Comparison of ENCODE assay signal across 14 cellular contexts in genomic region chr19:32662186-32662585, GRCh38. TPM values are rescaled to one million over a fixed set of nuclear protein-coding genes. Genes with fewer than 3 reads are reported as not detected.
DNase-seq lines count a peak whose midpoint lies in the region; ATAC-seq, FAIRE-seq and TF ChIP-seq lines count a peak whose summit lies in the region.
"Had no signal": no experiment of that assay in that cellular context is flagged by ENCODE, and none has a peak within 500 bp of the region (broad histone marks: within the 10 kb centered on the region; RNA-seq: fewer than 3 reads in every experiment).

No MANE protein-coding gene starts in this region.

- H3K4me2 ChIP-seq in astrocyte (ENCODE audit: low read length) = no peak overlapping the region
- H3K4me2 ChIP-seq: smooth muscle cell had no signal

- no peak overlapping the region for H3K4me3 ChIP-seq in astrocyte (ENCODE audit: insufficient read depth, low read depth, low read length)
- H3K4me3 ChIP-seq in left lung = no peak overlapping the region
- H3K4me3 ChIP-seq: smooth muscle cell had no signal

- H3K9me3 ChIP-seq in astrocyte (ENCODE audit: insufficient read depth, low read depth, low read length) (no peaks in the 10 kb centered on the region), left lung (no peaks in the 10 kb centered on the region)

- H3K4me1 ChIP-seq in astrocyte (ENCODE audit: insufficient read depth, low read length) (no peaks in the 10 kb centered on the region), left lung (peaks cover 0 to 9% of the 10 kb centered on the region in 2 donors)

- H3K27ac ChIP-seq in astrocyte (ENCODE audit: low read depth, low read length) = no peak overlapping the region
- H3K27ac ChIP-seq in left lung = no peak overlapping the region

- DNase-seq in SIG-M5 treated with dmso at 0.1 percent for 504 hours (lab: John Stamatoyannopoulos, UW; ENCODE audit: unreplicated experiment) (peak; percentile 21), SIG-M5 (lab: John Stamatoyannopoulos, UW) (no peak), M059J (ENCODE audit: low read depth) (peak; percentile 47), astrocyte (ENCODE audit: low read depth) (peak; percentile 30), left lung (no peak), NCI-H510A (lab: John Stamatoyannopoulos, UW) (no peak), erythroblast (lab: John Stamatoyannopoulos, UW) (no peak)
- DNase-seq: 8988T, left ventricle myocardium superior, T-helper 17 cell had no signal

- ATAC-seq in left lung (peak; percentile 25), HG02678 (IDR thresholded peaks at IDR 0.05; ENCODE audit: unreplicated experiment) (no peak)
- ATAC-seq: left ventricle myocardium superior, T-helper 17 cell had no signal

- no peaks in the 10 kb centered on the region for H3K9me3 Mint-ChIP-seq in astrocyte (ENCODE audit: unreplicated experiment)
- H3K9me3 Mint-ChIP-seq: type B pancreatic cell had no signal

- no peak for TF ChIP-seq CTCF in astrocyte (IDR thresholded peaks at IDR 0.05; ENCODE audit: insufficient read depth, low read depth, low read length)
- no peak for TF ChIP-seq CTCF in left lung (IDR thresholded peaks at IDR 0.05)

- H3K36me3 ChIP-seq in astrocyte (ENCODE audit: insufficient read depth, low read length) (peaks cover 3% of the 10 kb centered on the region), left lung (peaks cover 0 to 23% of the 10 kb centered on the region in 2 donors)

- TF ChIP-seq POLR2A in erythroblast (IDR thresholded peaks at IDR 0.05; ENCODE audit: low read length) = no peak

- H3K27me3 ChIP-seq in astrocyte (ENCODE audit: insufficient read depth, low read length) = no peaks in the 10 kb centered on the region
- no peaks in the 10 kb centered on the region for H3K27me3 ChIP-seq in left lung

- peaks cover 3% of the 10 kb centered on the region for H3K36me3 Mint-ChIP-seq in astrocyte (ENCODE audit: low read depth, unreplicated experiment)
- H3K36me3 Mint-ChIP-seq: type B pancreatic cell had no signal

- FAIRE-seq in astrocyte (lab: Jason Lieb, UNC) = no peak
- FAIRE-seq: D721Med had no signal

- no peak overlapping the region for H2AFZ ChIP-seq in astrocyte (ENCODE audit: low read depth, low read length)

- intact Hi-C loops in left lung (cut with DNase I) = no loop called here

- no peak overlapping the region for H3K4me3 Mint-ChIP-seq in astrocyte (ENCODE audit: unreplicated experiment)
- H3K4me3 Mint-ChIP-seq: T-helper 17 cell, type B pancreatic cell had no signal

- H3K27ac Mint-ChIP-seq in astrocyte (ENCODE audit: unreplicated experiment) = no peak overlapping the region
- H3K27ac Mint-ChIP-seq: type B pancreatic cell had no signal

- H3K9ac ChIP-seq in astrocyte (ENCODE audit: low read length) = no peak overlapping the region

- H4K20me1 ChIP-seq in astrocyte (ENCODE audit: insufficient read depth, low read length) = peaks cover 46% of the 10 kb centered on the region

- H3K27me3 Mint-ChIP-seq in astrocyte (ENCODE audit: low read depth, unreplicated experiment) = no peaks in the 10 kb centered on the region
- H3K27me3 Mint-ChIP-seq: T-helper 17 cell, type B pancreatic cell had no signal

- H3K79me2 ChIP-seq in astrocyte (ENCODE audit: insufficient read depth, low read length) = peaks cover 66% of the 10 kb centered on the region

- H3K4me1 Mint-ChIP-seq in astrocyte (ENCODE audit: low read depth, unreplicated experiment) = no peaks in the 10 kb centered on the region

RNA-seq across cellular contexts. Expression of gene ANKRD27, which starts 12.8 kb away (rescaled TPM):
- 43.3 and 48.3 TPM in 2 replicates for total RNA-seq in M059J (2014; rRNA removed; shearing (Covaris generic))
- total RNA-seq in astrocyte (19.7 and 20.8 TPM in 2 replicates), left lung (10 to 100 TPM; 28.9 to 35.7 TPM)

RNA-seq across cellular contexts. Expression of gene RGS9BP, which starts 13.5 kb away (rescaled TPM):
- total RNA-seq in M059J (2014; rRNA removed; shearing (Covaris generic)) = 0.66 and 1.1 TPM in 2 replicates
- 0.18 and 0.19 TPM in 2 replicates for total RNA-seq in astrocyte
- under 1 TPM; 0.55 to 0.68 TPM for total RNA-seq in left lung
- total RNA-seq: smooth muscle cell had no signal

RNA-seq across cellular contexts. Expression of gene NUDT19, which starts 29.4 kb away (rescaled TPM):
- total RNA-seq in M059J (2014; rRNA removed; shearing (Covaris generic)) = 12.5 and 22.3 TPM in 2 replicates
- total RNA-seq in astrocyte = 3.3 and 4.0 TPM in 2 replicates
- total RNA-seq in left lung = 10 to 100 TPM; 15.9 to 16.6 TPM

RNA-seq across cellular contexts. Expression of gene TDRD12, which starts 57.4 kb away (rescaled TPM):
- 0.05 and 0.12 TPM in 2 replicates for total RNA-seq in M059J (2014; rRNA removed; shearing (Covaris generic))
- total RNA-seq in astrocyte (not detected in 2 replicates), left lung (under 1 TPM; 0.20 to 0.34 TPM)
- total RNA-seq: left ventricle myocardium superior had no signal

Comparison
In these comparisons a context has a peak if more than half of its experiments do, and no peak if none do; other contexts are left out.
1. DNase-seq: peak in SIG-M5 treated with dmso at 0.1 percent for 504 hours (single experiment), M059J (single experiment) and astrocyte (single experiment); none in SIG-M5 (single experiment), left lung (0 of 2), NCI-H510A (single experiment) and erythroblast (0 of 2).